20 cellular contexts compared by ENCODE assay signal in the genomic region with DNA sequence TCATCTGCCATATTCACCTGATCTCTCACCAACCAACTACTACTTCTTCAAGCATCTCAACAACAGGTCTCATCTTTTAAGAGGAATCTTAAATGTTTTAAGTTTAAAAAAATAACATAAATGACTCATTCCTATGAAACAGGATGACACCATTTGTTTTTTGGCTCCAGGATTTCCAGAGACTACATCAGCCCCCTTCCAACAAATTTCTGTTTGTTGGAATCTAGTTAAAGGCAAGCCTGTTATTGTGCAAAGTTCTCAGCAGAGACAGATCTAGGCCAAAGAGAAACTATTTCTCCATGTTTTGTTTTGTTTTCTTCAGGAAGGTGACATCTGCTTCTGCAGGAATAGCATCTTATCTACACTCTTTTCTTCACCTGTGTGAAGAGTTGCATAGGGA.
DNase-seq lines count a peak whose midpoint lies in the region; TF ChIP-seq lines count a peak whose summit lies in the region.
"Had no signal": no experiment of that assay in that cellular context is flagged by ENCODE, and none has a peak within 500 bp of the region (broad histone marks: within the 10 kb centered on the region; RNA-seq: fewer than 3 reads in every experiment).

No MANE protein-coding gene starts in this region.

- H3K9ac ChIP-seq in adipocyte (ENCODE audit: low read length): peak overlapping the region; percentile 28

- H3K4me3 ChIP-seq in adipocyte (ENCODE audit: low read length): peak overlapping the region; percentile 8
- H3K4me3 ChIP-seq in fibroblast of pulmonary artery (replicated peaks; ENCODE audit: low read depth, low read length): no peak overlapping the region
- H3K4me3 ChIP-seq in skeletal muscle cell (ENCODE audit: low read depth, low read length): no peak overlapping the region
- H3K4me3 ChIP-seq: A549, GM23338, Peyer's patch, SJCRH30 had no signal

- H3K4me1 ChIP-seq in adipocyte (ENCODE audit: control insufficient read depth, insufficient read depth, low read length): peaks cover 23% of the 10 kb centered on the region
- H3K4me1 ChIP-seq: A549, BE2C, Peyer's patch, SJCRH30 had no signal

- no peak for TF ChIP-seq CTCF in fibroblast of pulmonary artery (IDR thresholded peaks at IDR 0.05; ENCODE audit: low read length, missing control alignments)

- DNase-seq in EL (peak; percentile 12), adipocyte (ENCODE audit: low read depth) (peak; percentile 17), fibroblast of pulmonary artery (ENCODE audit: low read depth) (peak; percentile 31), skeletal muscle cell (ENCODE audit: low read depth) (peak; percentile 33), SHP77 treated with DMSO at 0.1 percent for 48 hours (lab: John Stamatoyannopoulos, UW) (no peak), dermis blood vessel endothelial cell (no peak)
- DNase-seq in activated effector memory CD4-positive, alpha-beta T cell treated with anti-CD3 and anti-CD28 coated beads, Interleukin-2, amount 50 U/mL, for 16 hours: no peak
- DNase-seq: BE2C; CD4-positive, CD25-positive, alpha-beta regulatory T cell; KG1; NCI-H1105; NCI-H1694; NCI-H2081 treated with DMSO at 0.1 percent for 48 hours; NCI-H2171 treated with DMSO at 0.1 percent for 48 hours; NCI-H446; NCI-H526; Peyer's patch; SJCRH30 had no signal

- no peaks in the 10 kb centered on the region for H3K27me3 ChIP-seq in adipocyte (replicated peaks; ENCODE audit: control insufficient read depth, insufficient read depth, low read length)
- H3K27me3 ChIP-seq: BE2C, SJCRH30 had no signal

- no peaks in the 10 kb centered on the region for H3K36me3 ChIP-seq in adipocyte (ENCODE audit: control insufficient read depth, insufficient read depth, low read length, severe bottlenecking)
- H3K36me3 ChIP-seq: BE2C, Peyer's patch, SJCRH30 had no signal

- H3K9me3 ChIP-seq in adipocyte (ENCODE audit: control insufficient read depth, low read length): peaks cover 5% of the 10 kb centered on the region
- H3K9me3 ChIP-seq: BE2C, Peyer's patch, SJCRH30 had no signal

Comparison
In these comparisons a context has a peak if more than half of its experiments do, and no peak if none do; other contexts are left out.
1. DNase-seq: peak in EL (single experiment), adipocyte (single experiment), fibroblast of pulmonary artery (single experiment) and skeletal muscle cell (single experiment); none in SHP77 treated with DMSO at 0.1 percent for 48 hours (single experiment), dermis blood vessel endothelial cell (single experiment) and activated effector memory CD4-positive, alpha-beta T cell treated with anti-CD3 and anti-CD28 coated beads, Interleukin-2, amount 50 U/mL, for 16 hours (single experiment).